In genomic region chr17:28008526-28008925, GRCh38 we compare ENCODE assay signal across 10 cellular contexts. TPM values are rescaled to one million over a fixed set of nuclear protein-coding genes. Genes with fewer than 3 reads are reported as not detected.
DNase-seq lines count a peak whose midpoint lies in the region; ATAC-seq and TF ChIP-seq lines count a peak whose summit lies in the region.
"Had no signal": no experiment of that assay in that cellular context is flagged by ENCODE, and none has a peak within 500 bp of the region (broad histone marks: within the 10 kb centered on the region; RNA-seq: fewer than 3 reads in every experiment).

No MANE protein-coding gene starts in this region.

- no peak overlapping the region for H3K4me3 Mint-ChIP-seq in activated CD4-positive, alpha-beta memory T cell treated with anti-CD3 and anti-CD28 coated beads for 36 hours
- no peak overlapping the region for H3K4me3 Mint-ChIP-seq in activated CD4-positive, alpha-beta memory T cell treated with anti-CD3 and anti-CD28 coated beads, Interleukin-2, amount 10 ng/mL, durations not matched to agents 7 days and 5 days

- TF ChIP-seq CTCF in left ventricle myocardium inferior (IDR thresholded peaks at IDR 0.05; ENCODE audit: borderline replicate concordance) (no peak), thyroid gland (IDR thresholded peaks at IDR 0.05) (peak in 1 of 6 experiments; percentile 4)

- H3K36me3 ChIP-seq in left ventricle myocardium inferior (no peaks in the 10 kb centered on the region), thyroid gland (no peaks in the 10 kb centered on the region)
- H3K36me3 ChIP-seq: BLaER1 had no signal

- H3K4me1 Mint-ChIP-seq in activated CD4-positive, alpha-beta memory T cell treated with anti-CD3 and anti-CD28 coated beads for 36 hours (ENCODE audit: low read depth) = no peaks in the 10 kb centered on the region
- H3K4me1 Mint-ChIP-seq in activated CD4-positive, alpha-beta memory T cell treated with anti-CD3 and anti-CD28 coated beads, Interleukin-2, amount 10 ng/mL, durations not matched to agents 7 days and 5 days = peaks cover 1% of the 10 kb centered on the region

- no peak overlapping the region for H3K4me3 ChIP-seq in left ventricle myocardium inferior
- no peak overlapping the region for H3K4me3 ChIP-seq in thyroid gland (replicated peaks in 1 of 3)
- H3K4me3 ChIP-seq: BLaER1 had no signal

- POLR2A ChIA-PET in activated CD4-positive, alpha-beta memory T cell treated with anti-CD3 and anti-CD28 coated beads for 36 hours (lab: Charles Lee) = no interaction called here
- POLR2A ChIA-PET in activated CD4-positive, alpha-beta memory T cell treated with anti-CD3 and anti-CD28 coated beads, Interleukin-2, amount 10 ng/mL, durations not matched to agents 7 days and 5 days (lab: Charles Lee) = no interaction called here

- peak; percentile 13 for DNase-seq in activated CD4-positive, alpha-beta memory T cell treated with anti-CD3 and anti-CD28 coated beads for 36 hours
- DNase-seq in activated CD4-positive, alpha-beta memory T cell treated with anti-CD3 and anti-CD28 coated beads, Interleukin-2, amount 10 ng/mL, durations not matched to agents 7 days and 5 days = no peak
- DNase-seq in left ventricle myocardium inferior (peak; percentile 22), thyroid gland (peak; percentile 60 to 73), activated gamma-delta T cell treated with Interleukin-2 at 50 U/mL for 16 hours (no peak)
- DNase-seq: effector CD8-positive, alpha-beta T cell had no signal

- TF ChIP-seq POLR2A in thyroid gland (IDR thresholded peaks at IDR 0.05) = no peak

- no peaks in the 10 kb centered on the region for H3K4me1 ChIP-seq in left ventricle myocardium inferior
- no peaks in the 10 kb centered on the region for H3K4me1 ChIP-seq in thyroid gland
- H3K4me1 ChIP-seq: BLaER1 had no signal

- H3K27ac ChIP-seq in left ventricle myocardium inferior (replicated peaks) (no peak overlapping the region), thyroid gland (no peak overlapping the region)
- H3K27ac ChIP-seq: BLaER1 had no signal

- intact Hi-C loops in activated CD4-positive, alpha-beta memory T cell treated with anti-CD3 and anti-CD28 coated beads for 36 hours (cut with micrococcal nuclease) = no loop called here
- intact Hi-C loops in left ventricle myocardium inferior (cut with micrococcal nuclease) (no loop called here), thyroid gland (cut with DNase I) (loop anchor here (10.0 kb wide), 1 partner anchor 94 kb away; no protein-coding TSS in a partner anchor)

- H3K27ac Mint-ChIP-seq in activated CD4-positive, alpha-beta memory T cell treated with anti-CD3 and anti-CD28 coated beads for 36 hours = no peak overlapping the region
- no peak overlapping the region for H3K27ac Mint-ChIP-seq in activated CD4-positive, alpha-beta memory T cell treated with anti-CD3 and anti-CD28 coated beads, Interleukin-2, amount 10 ng/mL, durations not matched to agents 7 days and 5 days

- H3K27me3 Mint-ChIP-seq in activated CD4-positive, alpha-beta memory T cell treated with anti-CD3 and anti-CD28 coated beads for 36 hours = peaks cover 4% of the 10 kb centered on the region
- peaks cover 11% of the 10 kb centered on the region for H3K27me3 Mint-ChIP-seq in activated CD4-positive, alpha-beta memory T cell treated with anti-CD3 and anti-CD28 coated beads, Interleukin-2, amount 10 ng/mL, durations not matched to agents 7 days and 5 days

- H3K9me3 Mint-ChIP-seq in activated CD4-positive, alpha-beta memory T cell treated with anti-CD3 and anti-CD28 coated beads for 36 hours = no peaks in the 10 kb centered on the region
- no peaks in the 10 kb centered on the region for H3K9me3 Mint-ChIP-seq in activated CD4-positive, alpha-beta memory T cell treated with anti-CD3 and anti-CD28 coated beads, Interleukin-2, amount 10 ng/mL, durations not matched to agents 7 days and 5 days

- WGBS in thyroid gland, 2 donors = 0 to 8% methylated on average over 2 of the region's 2 CpGs

- CTCF ChIA-PET in activated CD4-positive, alpha-beta memory T cell treated with anti-CD3 and anti-CD28 coated beads for 36 hours (lab: Charles Lee) = no interaction called here
- CTCF ChIA-PET in activated CD4-positive, alpha-beta memory T cell treated with anti-CD3 and anti-CD28 coated beads, Interleukin-2, amount 10 ng/mL, durations not matched to agents 7 days and 5 days (lab: Charles Lee) = no interaction called here

- peak; percentile 76 for ATAC-seq in SK-N-SH treated with all-trans-retinoic acid at 6 μM for 48 hours
- ATAC-seq in HG03025 (IDR thresholded peaks at IDR 0.05; ENCODE audit: low FRiP score, unreplicated experiment) = no peak
- ATAC-seq in HG03469 (IDR thresholded peaks at IDR 0.05; ENCODE audit: unreplicated experiment) = no peak

- no peaks in the 10 kb centered on the region for H3K9me3 ChIP-seq in left ventricle myocardium inferior (replicated peaks)
- H3K9me3 ChIP-seq in thyroid gland = no peaks in the 10 kb centered on the region
- H3K9me3 ChIP-seq: BLaER1 had no signal

- no peaks in the 10 kb centered on the region for H3K36me3 Mint-ChIP-seq in activated CD4-positive, alpha-beta memory T cell treated with anti-CD3 and anti-CD28 coated beads for 36 hours
- no peaks in the 10 kb centered on the region for H3K36me3 Mint-ChIP-seq in activated CD4-positive, alpha-beta memory T cell treated with anti-CD3 and anti-CD28 coated beads, Interleukin-2, amount 10 ng/mL, durations not matched to agents 7 days and 5 days (ENCODE audit: low read depth)

- H3K27me3 ChIP-seq in left ventricle myocardium inferior (ENCODE audit: low read depth) (no peaks in the 10 kb centered on the region), thyroid gland (no peaks in the 10 kb centered on the region)
- H3K27me3 ChIP-seq: BLaER1 had no signal

TF ChIP-seq in SK-N-SH treated with all-trans-retinoic acid at 6 μM for 48 hours, 23 proteins besides CTCF, POLR2A, EP300 and RAD21:
- TF ChIP-seq ZC3H10 (CRISPR knock-in tag; IDR thresholded peaks at IDR 0.05) (0 out of 2 replicates have a peak, but pooled peaks have one; percentile 20), CSDC2 (CRISPR knock-in tag; IDR thresholded peaks at IDR 0.05) (peak; percentile 85; the same call in 1 of the 2 replicates), ZFP3 (CRISPR knock-in tag; IDR thresholded peaks at IDR 0.05) (peak; percentile 69; the same call in 1 of the 2 replicates), POU6F1 (CRISPR knock-in tag; IDR thresholded peaks at IDR 0.05; ENCODE audit: borderline replicate concordance, low read depth) (no peak), TSHZ2 (CRISPR knock-in tag; IDR thresholded peaks at IDR 0.05) (0 out of 2 replicates have a peak, but pooled peaks have one; percentile 22)
TF ChIP-seq in SK-N-SH treated with all-trans-retinoic acid at 6 μM for 48 hours: peak in this region for 4.

RNA-seq across cellular contexts. Expression of gene NLK, which starts 34.0 kb away (rescaled TPM):
- total RNA-seq in activated CD4-positive, alpha-beta memory T cell treated with anti-CD3 and anti-CD28 coated beads for 36 hours = 1 to 10 TPM; 6.8 to 8.3 TPM
- 10 to 100 TPM; 10.7 to 12.8 TPM for total RNA-seq in activated CD4-positive, alpha-beta memory T cell treated with anti-CD3 and anti-CD28 coated beads, Interleukin-2, amount 10 ng/mL, durations not matched to agents 7 days and 5 days
- total RNA-seq in left ventricle myocardium inferior = 26.3 TPM
- total RNA-seq in thyroid gland = 10 to 100 TPM; 37.7 to 54.2 (median 46.0) TPM

Comparison
In these comparisons a context has a peak if more than half of its experiments do, and no peak if none do; other contexts are left out.
1. DNase-seq: peak in activated CD4-positive, alpha-beta memory T cell treated with anti-CD3 and anti-CD28 coated beads for 36 hours (single experiment), left ventricle myocardium inferior (single experiment) and thyroid gland (2 of 2); none in activated CD4-positive, alpha-beta memory T cell treated with anti-CD3 and anti-CD28 coated beads, Interleukin-2, amount 10 ng/mL, durations not matched to agents 7 days and 5 days (single experiment) and activated gamma-delta T cell treated with Interleukin-2 at 50 U/mL for 16 hours (single experiment).